ENCODE assay signal across 8 cellular contexts in genomic region chr1:8987881-8988617, GRCh38. TPM values are rescaled to one million over a fixed set of nuclear protein-coding genes. Genes with fewer than 3 reads are reported as not detected.
A peak's percentile ranks its signal among the peaks of the same experiment; 100 is the strongest.
DNase-seq lines count a peak whose midpoint lies in the region; ATAC-seq and TF ChIP-seq lines count a peak whose summit lies in the region.

No MANE protein-coding gene starts in this region.

- H3K27ac ChIP-seq in right lobe of liver: no peak overlapping the region

- 7% methylated on average over 5 of the region's 9 CpGs for WGBS in right lobe of liver (ENCODE audit: insufficient coverage, low coverage, low lambda C conversion rate, missing lambda C conversion rate)

- no peaks in the 10 kb centered on the region for H3K36me3 Mint-ChIP-seq in activated CD4-positive, alpha-beta T cell treated with anti-CD3 and anti-CD28 coated beads for 36 hours (ENCODE audit: low read depth)
- H3K36me3 Mint-ChIP-seq in chondrocyte (ENCODE audit: low read depth): no peaks in the 10 kb centered on the region

- DNase-seq in ELF-1 (ENCODE audit: low read depth, low spot score) (peak; percentile 83), chondrocyte (ENCODE audit: low spot score) (no peak), right lobe of liver (peak in 2 of 3 donors; percentile 62 to 68), ureter (ENCODE audit: low spot score) (no peak)
- DNase-seq in activated CD4-positive, alpha-beta T cell treated with anti-CD3 and anti-CD28 coated beads for 36 hours: peak; percentile 82
- peak; percentile 58 for DNase-seq in stimulated activated CD8-positive, alpha-beta memory T cell treated with anti-CD3 and anti-CD28 coated beads, Interleukin-12 subunit alpha, Interleukin-12 subunit beta, amount 100 ng/mL, for 1 hour (ENCODE audit: low read depth)

- H3K36me3 ChIP-seq in right lobe of liver: no peaks in the 10 kb centered on the region

- peaks cover 0 to 2% (median 0%) of the 10 kb centered on the region in 4 donors for H3K4me1 ChIP-seq in right lobe of liver

- peak; percentile 77 for ATAC-seq in activated CD4-positive, alpha-beta T cell treated with anti-CD3 and anti-CD28 coated beads for 36 hours
- ATAC-seq in right lobe of liver (peak; percentile 74 to 84 (median 81)), HG03095 (IDR thresholded peaks at IDR 0.05; ENCODE audit: unreplicated experiment) (no peak)

- no peaks in the 10 kb centered on the region for H3K27me3 ChIP-seq in right lobe of liver

- CTCF ChIA-PET in activated CD4-positive, alpha-beta T cell treated with anti-CD3 and anti-CD28 coated beads for 36 hours (lab: Charles Lee): interaction anchor here (0.6 to 4.4 kb wide), 29 partner anchors 8 to 213 kb away, joined by 3 to 30 read pairs (median 4); no protein-coding TSS in a partner anchor

- H3K9me3 ChIP-seq in right lobe of liver: no peaks in the 10 kb centered on the region

- no peak overlapping the region for H3K4me3 ChIP-seq in right lobe of liver

- POLR2A ChIA-PET in activated CD4-positive, alpha-beta T cell treated with anti-CD3 and anti-CD28 coated beads for 36 hours (lab: Charles Lee): interaction anchor here (1.5 kb wide), 1 partner anchor 121 kb away, joined by 4 read pairs; no protein-coding TSS in a partner anchor

- no peak for TF ChIP-seq POLR2A in right lobe of liver (IDR thresholded peaks at IDR 0.05)

- intact Hi-C loops in activated CD4-positive, alpha-beta T cell treated with anti-CD3 and anti-CD28 coated beads for 36 hours (cut with DNase I, micrococcal nuclease): loop anchor here (1.0 to 5.0 kb wide), 3 partner anchors 25 to 116 kb away; no protein-coding TSS in a partner anchor
- intact Hi-C loops in right lobe of liver (cut with DNase I): loop anchor here in 1 of 2 donors (5.0 kb wide), 1 partner anchor 66 kb away; no protein-coding TSS in a partner anchor

- H3K27ac Mint-ChIP-seq in activated CD4-positive, alpha-beta T cell treated with anti-CD3 and anti-CD28 coated beads for 36 hours: peak overlapping the region; percentile 65
- H3K27ac Mint-ChIP-seq in chondrocyte (ENCODE audit: unreplicated experiment): no peak overlapping the region

- H3K27me3 Mint-ChIP-seq in activated CD4-positive, alpha-beta T cell treated with anti-CD3 and anti-CD28 coated beads for 36 hours: no peaks in the 10 kb centered on the region
- H3K27me3 Mint-ChIP-seq in chondrocyte (ENCODE audit: low read depth): no peaks in the 10 kb centered on the region

- H3K4me1 Mint-ChIP-seq in activated CD4-positive, alpha-beta T cell treated with anti-CD3 and anti-CD28 coated beads for 36 hours: peaks cover 18% of the 10 kb centered on the region
- H3K4me1 Mint-ChIP-seq in chondrocyte (ENCODE audit: low read depth): peaks cover 17% of the 10 kb centered on the region

- H3K4me3 Mint-ChIP-seq in activated CD4-positive, alpha-beta T cell treated with anti-CD3 and anti-CD28 coated beads for 36 hours: no peak overlapping the region
- H3K4me3 Mint-ChIP-seq in chondrocyte (ENCODE audit: unreplicated experiment): no peak overlapping the region

- TF ChIP-seq CTCF in LNCAP (IDR thresholded peaks at IDR 0.05) (peak; percentile 99), chondrocyte (IDR thresholded peaks at IDR 0.05) (peak; percentile 98), right lobe of liver (IDR thresholded peaks at IDR 0.05) (peak; percentile 76 to 94 (median 93))

- H3K9me3 Mint-ChIP-seq in activated CD4-positive, alpha-beta T cell treated with anti-CD3 and anti-CD28 coated beads for 36 hours (ENCODE audit: low read depth): peaks cover 4% of the 10 kb centered on the region
- no peaks in the 10 kb centered on the region for H3K9me3 Mint-ChIP-seq in chondrocyte (ENCODE audit: low read depth)

RNA-seq across cellular contexts. Expression of gene SLC2A7, which starts 38.2 kb away (rescaled TPM):
- total RNA-seq in activated CD4-positive, alpha-beta T cell treated with anti-CD3 and anti-CD28 coated beads for 36 hours: not detected
- total RNA-seq in chondrocyte (not detected in 3 replicates), right lobe of liver (not detected), ureter (not detected)

RNA-seq across cellular contexts. Expression of gene CA6, which starts 42.4 kb away (rescaled TPM):
- total RNA-seq in activated CD4-positive, alpha-beta T cell treated with anti-CD3 and anti-CD28 coated beads for 36 hours: under 1 TPM in 1 of 2 experiments, not detected in 1; 0.27 TPM
- total RNA-seq in chondrocyte: not detected in 3 replicates
- not detected for total RNA-seq in right lobe of liver
- not detected for total RNA-seq in ureter

Comparison
In these comparisons a context has a peak if more than half of its experiments do, and no peak if none do; other contexts are left out.
1. DNase-seq: peak in ELF-1 (single experiment), activated CD4-positive, alpha-beta T cell treated with anti-CD3 and anti-CD28 coated beads for 36 hours (single experiment), right lobe of liver (2 of 3) and stimulated activated CD8-positive, alpha-beta memory T cell treated with anti-CD3 and anti-CD28 coated beads, Interleukin-12 subunit alpha, Interleukin-12 subunit beta, amount 100 ng/mL, for 1 hour (single experiment); none in chondrocyte (single experiment) and ureter (single experiment).
2. Peak in every context shown above with its lines, with median percentiles within 50 percentile points of each other: CTCF ChIP-seq.